ENCODE assay signal across 8 cellular contexts in the genomic region with DNA sequence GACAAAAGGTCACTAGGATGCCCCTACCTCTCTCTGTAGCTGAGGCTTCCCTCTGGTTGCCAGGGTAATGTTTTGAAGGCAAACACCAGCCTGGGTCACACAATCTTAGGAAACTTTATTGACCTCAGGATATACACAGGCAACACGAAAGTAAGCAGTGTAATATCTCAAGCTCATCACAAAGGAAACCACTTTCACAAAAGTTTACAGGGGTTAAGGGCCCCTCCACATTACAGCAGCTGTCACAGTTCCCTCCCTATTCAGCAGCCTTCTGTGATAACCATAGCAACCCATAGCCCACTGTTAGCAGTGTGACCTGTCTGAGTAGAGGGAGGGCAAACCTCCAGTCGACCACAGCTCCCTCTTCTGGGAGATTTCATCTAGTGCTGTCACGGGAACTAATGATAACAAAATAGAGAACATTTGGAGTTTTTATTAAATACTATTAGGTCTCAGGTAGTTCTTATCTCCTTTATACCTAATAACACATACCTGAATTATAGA.
DNase-seq lines count a peak whose midpoint lies in the region; ATAC-seq and TF ChIP-seq lines count a peak whose summit lies in the region.

No MANE protein-coding gene starts in this region.

- CTCF ChIA-PET in Caco-2 (lab: Charles Lee) = interaction anchor here (1.2 kb wide), 1 partner anchor 634 kb away, joined by 3 read pairs; no protein-coding TSS in a partner anchor

- peak in 1 of 2 experiments; percentile 25 for TF ChIP-seq CTCF in Caco-2 (IDR thresholded peaks at IDR 0.05; ENCODE audit: insufficient read depth in 1 of 2, low read depth in 1 of 2, low read length in 1 of 2, severe bottlenecking in 1 of 2, unreplicated experiment in 1 of 2)
- no peak for TF ChIP-seq CTCF in vagina (IDR thresholded peaks at IDR 0.05)

- no peaks in the 10 kb centered on the region for H3K36me3 ChIP-seq in Caco-2 (ENCODE audit: control insufficient read depth, insufficient read depth, low read length)
- H3K36me3 ChIP-seq in vagina = no peaks in the 10 kb centered on the region

- BruUV-seq in Caco-2 (replicated peaks; lab: Mats Ljungman, UMichigan) = no TSS peak

- H3K27ac Mint-ChIP-seq in Caco-2 (ENCODE audit: unreplicated experiment) = peak overlapping the region; percentile 32

- no peaks in the 10 kb centered on the region for H3K4me1 Mint-ChIP-seq in Caco-2 (ENCODE audit: low read depth, unreplicated experiment)

- H3K27me3 ChIP-seq in Caco-2 (replicated peaks; ENCODE audit: control insufficient read depth, insufficient read depth, low read length) = no peaks in the 10 kb centered on the region
- H3K27me3 ChIP-seq in vagina = no peaks in the 10 kb centered on the region

- H3K4me3 Mint-ChIP-seq in Caco-2 (ENCODE audit: unreplicated experiment) = no peak overlapping the region

- no peak overlapping the region for H3K27ac ChIP-seq in vagina

- DNase-seq in Caco-2 (peak; percentile 32 to 49), UCSD-AML1 (lab: John Stamatoyannopoulos, UW; ENCODE audit: unreplicated experiment) (peak; percentile 16), medulla oblongata (ENCODE audit: extremely low spot score) (peak; percentile 35), epidermal melanocyte (ENCODE audit: insufficient read length, low spot score) (no peak), vagina (ENCODE audit: extremely low spot score in 2 of 2) (no peak)

- no peaks in the 10 kb centered on the region for H3K36me3 Mint-ChIP-seq in Caco-2 (ENCODE audit: insufficient read depth, unreplicated experiment)

- H3K4me1 ChIP-seq in Caco-2 (peaks cover 4% of the 10 kb centered on the region; the same call in 1 of the 2 replicates), vagina (no peaks in the 10 kb centered on the region)

- H3K9me3 ChIP-seq in Caco-2 = no peaks in the 10 kb centered on the region
- H3K9me3 ChIP-seq in vagina = no peaks in the 10 kb centered on the region

- peaks cover 12% of the 10 kb centered on the region for H3K9me3 Mint-ChIP-seq in Caco-2 (ENCODE audit: unreplicated experiment)

- no peaks in the 10 kb centered on the region for H3K27me3 Mint-ChIP-seq in Caco-2 (ENCODE audit: insufficient read depth, unreplicated experiment)

- ATAC-seq in GM19372 (IDR thresholded peaks at IDR 0.05; ENCODE audit: low read depth, unreplicated experiment) (peak; percentile 57), HG03378 (IDR thresholded peaks at IDR 0.05; ENCODE audit: unreplicated experiment) (peak; percentile 86), esophagus mucosa (no peak)

- TF ChIP-seq POLR2A in vagina (IDR thresholded peaks at IDR 0.05) = no peak

- no peak overlapping the region for H3K4me3 ChIP-seq in Caco-2 (ENCODE audit: low read depth, low read length)
- no peak overlapping the region for H3K4me3 ChIP-seq in vagina

- intact Hi-C loops in Caco-2 (cut with micrococcal nuclease; ENCODE audit: unreplicated experiment) = loop anchor here (1.0 to 2.0 kb wide), 2 partner anchors 32 to 68 kb away; no protein-coding TSS in a partner anchor
- intact Hi-C loops in vagina (cut with DNase I) = no loop called here

- POLR2A ChIA-PET in Caco-2 (lab: Charles Lee) = no interaction called here

Comparison
In these comparisons a context has a peak if more than half of its experiments do, and no peak if none do; other contexts are left out.
1. DNase-seq: peak in Caco-2 (2 of 2), UCSD-AML1 (single experiment) and medulla oblongata (single experiment); none in epidermal melanocyte (single experiment) and vagina (0 of 2).